In the genomic region with DNA sequence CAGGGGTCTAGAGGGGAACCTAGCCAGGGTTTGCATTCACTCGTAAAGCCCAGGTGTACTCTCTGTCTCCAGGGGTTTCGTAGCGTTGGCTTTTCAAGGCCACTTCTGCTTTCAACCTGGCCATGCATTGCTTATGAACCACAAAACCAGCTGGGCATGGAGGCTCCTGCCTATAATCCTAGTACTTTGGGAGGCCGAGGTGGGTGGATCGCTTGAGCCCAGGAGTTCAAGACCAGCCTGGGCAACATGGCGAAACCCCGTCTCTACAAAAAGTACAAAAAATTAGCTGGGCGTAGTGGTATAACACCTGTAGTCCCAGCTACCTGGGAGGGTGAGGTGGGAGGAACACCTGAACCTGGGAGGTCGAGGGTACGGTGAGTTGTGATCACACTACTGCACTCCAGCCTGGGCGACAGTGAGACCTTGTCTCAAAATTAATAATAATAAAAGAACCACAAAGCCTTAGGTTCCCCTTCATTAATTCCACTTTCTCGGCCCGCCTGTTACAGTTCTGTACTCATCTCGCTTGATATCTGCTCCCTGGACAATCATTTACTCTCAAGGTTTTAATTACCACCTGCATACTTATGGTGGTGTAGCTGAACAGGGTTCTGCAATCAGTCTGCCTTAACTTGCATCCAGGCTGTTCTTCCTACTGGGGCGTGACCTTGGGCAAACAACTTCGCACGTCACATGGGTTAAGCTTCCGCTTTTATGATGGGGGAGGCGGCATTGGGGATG, we compare ENCODE assay signal across 10 cellular contexts. TPM values are rescaled to one million over a fixed set of nuclear protein-coding genes. Genes with fewer than 3 reads are reported as not detected.
DNase-seq lines count a peak whose midpoint lies in the region; ATAC-seq and TF ChIP-seq lines count a peak whose summit lies in the region.
"Had no signal": no experiment of that assay in that cellular context is flagged by ENCODE, and none has a peak within 500 bp of the region (broad histone marks: within the 10 kb centered on the region; RNA-seq: fewer than 3 reads in every experiment).

No MANE protein-coding gene starts in this region.

- no peak overlapping the region for H2BK15ac ChIP-seq in IMR-90 (ENCODE audit: low read depth, low read length)

- H4K5ac ChIP-seq in IMR-90 (ENCODE audit: low read depth, low read length) = no peak overlapping the region; the same call in 1 of the 2 replicates

- H3K56ac ChIP-seq in IMR-90 (ENCODE audit: extremely low read depth, insufficient read depth, low read length) = no peak overlapping the region

- no peak overlapping the region for H2BK20ac ChIP-seq in IMR-90 (ENCODE audit: low read depth, low read length)

- TF ChIP-seq CTCF in IMR-90 (conservative IDR thresholded peaks at IDR 0.05; ENCODE audit: low read depth, low read length) (no peak), lower lobe of right lung (IDR thresholded peaks at IDR 0.05) (no peak), ascending aorta (IDR thresholded peaks at IDR 0.05) (no peak), Calu3 (IDR thresholded peaks at IDR 0.05; ENCODE audit: unreplicated experiment) (no peak)

- H3K4me3 ChIP-seq in IMR-90 (ENCODE audit: insufficient read depth, low read depth, low read length) = no peak overlapping the region
- no peak overlapping the region for H3K4me3 ChIP-seq in lower lobe of right lung
- H3K4me3 ChIP-seq in ascending aorta = no peak overlapping the region
- no peak overlapping the region for H3K4me3 ChIP-seq in right cardiac atrium (ENCODE audit: low read length)

- WGBS in IMR-90 (ENCODE audit: extremely low coverage in 2 of 2, insufficient read length in 1 of 2), 2 experiments = 100% methylated on average over 2 of the region's 19 CpGs; no CpG with 5 or more reads in 1 of the 2 experiments
- 95% methylated on average over 19 of the region's 19 CpGs for WGBS in right cardiac atrium

- H3K18ac ChIP-seq in IMR-90 (ENCODE audit: low read depth, low read length) = no peak overlapping the region

- H4K8ac ChIP-seq in IMR-90 (ENCODE audit: low read depth in 2 of 2, low read length in 2 of 2) = no peak overlapping the region

- no TSS peak for BruUV-seq in IMR-90 (replicated peaks; lab: Mats Ljungman, UMichigan)
- no TSS peak for BruUV-seq in Calu3 (replicated peaks; lab: Mats Ljungman, UMichigan)

- no peak overlapping the region for H2BK120ac ChIP-seq in IMR-90 (ENCODE audit: low read depth, low read length)

- no peak overlapping the region for H3K4me3 Mint-ChIP-seq in Calu3 (ENCODE audit: low read depth, unreplicated experiment)

- DNase-seq in IMR-90 (no peak), lower lobe of right lung (no peak), ascending aorta (ENCODE audit: low spot score in 2 of 2) (no peak), Calu3 (no peak), right cardiac atrium (no peak), NCI-H2081 treated with DMSO at 0.1 percent for 48 hours (lab: John Stamatoyannopoulos, UW) (no peak)
- DNase-seq: anterior cingulate cortex, GDM1 had no signal

- H3K36me3 ChIP-seq in IMR-90 (ENCODE audit: control insufficient read depth, insufficient read depth, low read length) (peaks cover 3% of the 10 kb centered on the region; the same call in 1 of the 2 replicates), lower lobe of right lung (peaks cover 13% of the 10 kb centered on the region), ascending aorta (peaks cover 1 to 5% of the 10 kb centered on the region in 2 donors)

- no peak for TF ChIP-seq RAD21 in IMR-90 (IDR thresholded peaks at IDR 0.05; ENCODE audit: low read length)

- peak overlapping the region; percentile 28 for H2BK5ac ChIP-seq in IMR-90 (ENCODE audit: low read depth, low read length, poor library complexity, severe bottlenecking)

- no peak overlapping the region for H2AK9ac ChIP-seq in IMR-90 (replicated peaks; ENCODE audit: low read depth, low read length, poor library complexity)

- 0 out of 2 replicates have a peak overlapping the region, but pooled peaks have one; percentile 2 for H3K14ac ChIP-seq in IMR-90 (replicated peaks; ENCODE audit: low read depth, low read length)

- peak overlapping the region; percentile 29; the same call in 1 of the 2 replicates for H2AK5ac ChIP-seq in IMR-90 (ENCODE audit: low read depth, low read length)

- peaks cover 10% of the 10 kb centered on the region for H3K36me3 Mint-ChIP-seq in Calu3 (ENCODE audit: insufficient read depth, unreplicated experiment)

- ATAC-seq in GM18498 (IDR thresholded peaks at IDR 0.05; ENCODE audit: unreplicated experiment) (peak; percentile 57), GM21529 (IDR thresholded peaks at IDR 0.05; ENCODE audit: unreplicated experiment) (peak; percentile 55), IMR-90 (ENCODE audit: low read depth) (no peak), lower lobe of right lung (no peak), right cardiac atrium (no peak)

- H2AFZ ChIP-seq in IMR-90 (replicated peaks; ENCODE audit: low read length, poor library complexity) = no peak overlapping the region

- H3K9ac ChIP-seq in IMR-90 (ENCODE audit: low read depth, low read length) = no peak overlapping the region

- H3K9me3 ChIP-seq in IMR-90 (ENCODE audit: control insufficient read depth, insufficient read depth, low read length) (no peaks in the 10 kb centered on the region), lower lobe of right lung (no peaks in the 10 kb centered on the region), ascending aorta (no peaks in the 10 kb centered on the region), right cardiac atrium (ENCODE audit: control insufficient read depth, low read length) (no peaks in the 10 kb centered on the region)

- H4K20me1 ChIP-seq in IMR-90 (ENCODE audit: insufficient read depth, low read length) = no peaks in the 10 kb centered on the region

- H3K27me3 Mint-ChIP-seq in Calu3 (ENCODE audit: unreplicated experiment) = no peaks in the 10 kb centered on the region

- no peaks in the 10 kb centered on the region for H3K4me1 Mint-ChIP-seq in Calu3 (ENCODE audit: low read depth, unreplicated experiment)

- H3K27ac Mint-ChIP-seq in Calu3 (ENCODE audit: unreplicated experiment) = no peak overlapping the region

- in situ Hi-C loops in IMR-90 (cut with MboI; ENCODE audit: low sequenced_read_pairs) = no loop called here

- no peak overlapping the region for H3K4me2 ChIP-seq in IMR-90 (ENCODE audit: low read depth, low read length)

- H3K4ac ChIP-seq in IMR-90 (ENCODE audit: low read depth, low read length) = no peak overlapping the region

- dilution Hi-C loops in IMR-90 (cut with HindIII; ENCODE audit: low sequenced_read_pairs, unreplicated experiment) = no loop called here

- CTCF ChIA-PET in IMR-90 (lab: Yijun Ruan, JAX) (no interaction called here), Calu3 (lab: Charles Lee) (interaction anchor here (1.5 kb wide), 1 partner anchor 46 kb away, joined by 9 read pairs; the partner anchor contains the start of gene RBM15)

- H3K27me3 ChIP-seq in IMR-90 (ENCODE audit: control insufficient read depth, insufficient read depth, low read length) (no peaks in the 10 kb centered on the region), lower lobe of right lung (ENCODE audit: low read depth) (no peaks in the 10 kb centered on the region), ascending aorta (no peaks in the 10 kb centered on the region), right cardiac atrium (ENCODE audit: control insufficient read depth, insufficient read depth) (no peaks in the 10 kb centered on the region)

- peaks cover 6% of the 10 kb centered on the region; the same call in 1 of the 2 replicates for H3K9me1 ChIP-seq in IMR-90 (ENCODE audit: insufficient read depth, low read length)

- H3K23ac ChIP-seq in IMR-90 (ENCODE audit: low read depth, low read length) = no peak overlapping the region

- H3K79me1 ChIP-seq in IMR-90 (ENCODE audit: low read depth in 1 of 2, low read length in 2 of 2) = peaks cover 0 to 27% of the 10 kb centered on the region in 2 experiments; a peak in 3 of 4 replicates

- H3K27ac ChIP-seq in IMR-90 (ENCODE audit: insufficient read depth, low read length) (no peak overlapping the region), lower lobe of right lung (peak overlapping the region; percentile 60), ascending aorta (peak overlapping the region in 1 of 2 donors; percentile 69), right cardiac atrium (ENCODE audit: low read length) (no peak overlapping the region)

- TF ChIP-seq POLR2A in IMR-90 (IDR thresholded peaks at IDR 0.05; ENCODE audit: low read depth, low read length) = no peak

- intact Hi-C loops in IMR-90 (cut with micrococcal nuclease) = no loop called here
- intact Hi-C loops in lower lobe of right lung (cut with DNase I) = no loop called here
- intact Hi-C loops in ascending aorta (cut with DNase I) = no loop called here
- intact Hi-C loops in Calu3 (cut with micrococcal nuclease; ENCODE audit: unreplicated experiment) = no loop called here
- intact Hi-C loops in right cardiac atrium (cut with DNase I) = no loop called here

- POLR2A ChIA-PET in IMR-90 (lab: Charles Lee; ENCODE audit: unreplicated experiment) = no interaction called here

- H4K91ac ChIP-seq in IMR-90 (ENCODE audit: insufficient read depth, low read depth, low read length) = no peak overlapping the region

- H3K4me1 ChIP-seq in IMR-90 (ENCODE audit: control insufficient read depth, insufficient read depth, low read length) (peaks cover 22% of the 10 kb centered on the region), lower lobe of right lung (peaks cover 30% of the 10 kb centered on the region), ascending aorta (peaks cover 3 to 12% of the 10 kb centered on the region in 2 donors), right cardiac atrium (ENCODE audit: control insufficient read depth, insufficient read depth, low read length) (no peaks in the 10 kb centered on the region)

- no peaks in the 10 kb centered on the region for H3K9me3 Mint-ChIP-seq in Calu3 (ENCODE audit: low read depth, unreplicated experiment)

RNA-seq across cellular contexts. Expression of gene SLC16A4, which starts 6.1 kb away (rescaled TPM):
- total RNA-seq in IMR-90 (2012; rRNA removed) (65.2 and 73.0 TPM in 2 replicates), lower lobe of right lung (9.6 TPM), ascending aorta (5.6 TPM), Calu3 (2022) (0.83 and 1.2 TPM in 2 replicates), right cardiac atrium (1 to 10 TPM; 4.6 to 7.3 (median 6.4) TPM)
- polyA plus RNA-seq in IMR-90 (2012; rRNA removed) (20.8 and 27.7 TPM in 2 replicates), right cardiac atrium (3.0 TPM)
- polyA plus RNA-seq in IMR-90 (2012; cell fraction: cytosol; rRNA removed) = 8.6 and 10.3 TPM in 2 replicates
- polyA plus RNA-seq in IMR-90 (2012; cell fraction: nucleus; rRNA removed; ENCODE audit: low replicate concordance) = 2.4 and 16.3 TPM in 2 replicates

RNA-seq across cellular contexts. Expression of gene LAMTOR5, which starts 22.7 kb away (rescaled TPM):
- total RNA-seq in IMR-90 (2012; rRNA removed) = 159 and 177 TPM in 2 replicates
- 320 and 369 TPM in 2 replicates for polyA plus RNA-seq in IMR-90 (2012; rRNA removed)
- 431 and 469 TPM in 2 replicates for polyA plus RNA-seq in IMR-90 (2012; cell fraction: cytosol; rRNA removed)
- 97.8 and 199 TPM in 2 replicates for polyA plus RNA-seq in IMR-90 (2012; cell fraction: nucleus; rRNA removed; ENCODE audit: low replicate concordance)
- 121 TPM for total RNA-seq in lower lobe of right lung
- 21.7 TPM for total RNA-seq in ascending aorta
- 85.6 and 87.4 TPM in 2 replicates for total RNA-seq in Calu3 (2022)
- 100 to 1,000 TPM; 185 to 236 (median 207) TPM for total RNA-seq in right cardiac atrium
- 549 TPM for polyA plus RNA-seq in right cardiac atrium

RNA-seq across cellular contexts. Expression of gene RBM15, which starts 45.6 kb away (rescaled TPM):
- total RNA-seq in IMR-90 (2012; rRNA removed) = 31.7 and 32.2 TPM in 2 replicates
- 6.2 and 6.3 TPM in 2 replicates for polyA plus RNA-seq in IMR-90 (2012; rRNA removed)
- 3.9 and 4.2 TPM in 2 replicates for polyA plus RNA-seq in IMR-90 (2012; cell fraction: cytosol; rRNA removed)
- polyA plus RNA-seq in IMR-90 (2012; cell fraction: nucleus; rRNA removed; ENCODE audit: low replicate concordance) = 6.3 and 7.4 TPM in 2 replicates
- 23.3 TPM for total RNA-seq in lower lobe of right lung
- total RNA-seq in ascending aorta = 13.6 TPM
- total RNA-seq in Calu3 (2022) = 35.6 and 36.7 TPM in 2 replicates
- total RNA-seq in right cardiac atrium = 10 to 100 TPM; 15.2 to 17.8 (median 16.6) TPM
- polyA plus RNA-seq in right cardiac atrium = 4.1 TPM

Comparison
In these comparisons a context has a peak if more than half of its experiments do, and no peak if none do; other contexts are left out.
1. ATAC-seq: peak in GM18498 (single experiment) and GM21529 (single experiment); none in IMR-90 (single experiment), lower lobe of right lung (0 of 2) and right cardiac atrium (0 of 2).